8 cellular contexts compared by ENCODE assay signal in the genomic region with DNA sequence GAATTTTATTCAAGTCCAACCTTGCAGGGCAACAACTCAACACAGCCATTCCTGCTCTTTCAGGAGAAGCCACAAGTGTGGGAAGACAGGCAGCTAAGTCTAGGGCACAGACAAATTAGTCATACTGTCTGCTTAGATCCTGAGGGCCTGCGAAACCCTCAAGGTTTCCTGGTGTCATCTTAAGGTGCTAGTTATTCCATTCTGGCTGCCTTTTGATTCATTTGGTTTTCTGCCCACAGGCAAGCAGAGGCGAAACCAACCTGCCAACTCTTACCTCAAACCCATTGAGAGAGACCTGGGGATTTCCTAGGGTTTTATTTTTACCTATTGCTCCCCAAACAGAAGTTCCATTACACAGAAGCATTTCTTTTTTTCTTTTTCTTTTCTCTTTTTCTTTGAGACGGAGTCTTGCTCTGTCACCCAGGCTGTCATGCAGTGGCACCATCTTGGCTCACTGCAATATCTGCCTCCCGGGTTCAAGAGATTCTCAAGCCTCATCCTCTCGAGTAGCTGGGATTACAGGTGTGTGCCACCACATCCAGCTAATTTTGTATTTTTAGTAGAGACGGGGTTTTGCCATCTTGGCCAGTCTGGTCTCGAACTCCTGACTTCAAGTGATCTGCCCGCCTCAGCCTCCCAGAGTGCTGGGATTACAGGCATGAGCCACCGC. TPM values are rescaled to one million over a fixed set of nuclear protein-coding genes. Genes with fewer than 3 reads are reported as not detected.
DNase-seq lines count a peak whose midpoint lies in the region; ATAC-seq lines count a peak whose summit lies in the region.

No MANE protein-coding gene starts in this region.

- H3K9me3 Mint-ChIP-seq in activated naive CD4-positive, alpha-beta T cell treated with anti-CD3 and anti-CD28 coated beads, Interleukin-2, amount 50 U/mL, for 72 hours = no peaks in the 10 kb centered on the region

- ATAC-seq in GM21381 (IDR thresholded peaks at IDR 0.05; ENCODE audit: unreplicated experiment) (peak; percentile 83), left lobe of liver (no peak)
- peak; percentile 95 to 96 for ATAC-seq in activated naive CD4-positive, alpha-beta T cell treated with anti-CD3 and anti-CD28 coated beads, Interleukin-2, amount 50 U/mL, for 72 hours

- peaks cover 0 to 7% of the 10 kb centered on the region in 2 donors for H3K36me3 Mint-ChIP-seq in activated naive CD4-positive, alpha-beta T cell treated with anti-CD3 and anti-CD28 coated beads, Interleukin-2, amount 50 U/mL, for 72 hours

- H3K27ac Mint-ChIP-seq in activated naive CD4-positive, alpha-beta T cell treated with anti-CD3 and anti-CD28 coated beads, Interleukin-2, amount 50 U/mL, for 72 hours = peak overlapping the region; percentile 87 to 95

- DNase-seq in CD1c-positive myeloid dendritic cell (ENCODE audit: extremely low spot score) = peak; percentile 23
- DNase-seq in HK-2 (ENCODE audit: unreplicated experiment) = peak; percentile 29
- peak; percentile 62 to 85 for DNase-seq in activated naive CD4-positive, alpha-beta T cell treated with anti-CD3 and anti-CD28 coated beads, Interleukin-2, amount 50 U/mL, for 72 hours (ENCODE audit: low spot score in 2 of 2)
- DNase-seq in stimulated activated CD4-positive, alpha-beta T cell treated with anti-CD3 and anti-CD28 coated beads, Interleukin-4, amount 100 ng/mL, for 48 hours (ENCODE audit: low read depth in 2 of 2) = peak; percentile 27 to 63
- no peak for DNase-seq in SK-N-DZ (ENCODE audit: low spot score)
- DNase-seq in left lobe of liver (ENCODE audit: low spot score) = no peak
- no peak for DNase-seq in NCI-H2227 (lab: John Stamatoyannopoulos, UW; ENCODE audit: unreplicated experiment)

RNA-seq across cellular contexts. Expression of gene SCYGR1, which starts 23.7 kb away (rescaled TPM):
- total RNA-seq in activated naive CD4-positive, alpha-beta T cell treated with anti-CD3 and anti-CD28 coated beads, Interleukin-2, amount 50 U/mL, for 72 hours = not detected
- polyA plus RNA-seq in SK-N-DZ (2014; cell fraction: cytosol; rRNA removed) = not detected in 2 replicates
- not detected in 2 replicates for polyA plus RNA-seq in SK-N-DZ (2014; cell fraction: nucleus; rRNA removed)
- not detected for total RNA-seq in left lobe of liver

RNA-seq across cellular contexts. Expression of gene TM4SF20, which starts 32.3 kb away (rescaled TPM):
- total RNA-seq in activated naive CD4-positive, alpha-beta T cell treated with anti-CD3 and anti-CD28 coated beads, Interleukin-2, amount 50 U/mL, for 72 hours = not detected
- polyA plus RNA-seq in SK-N-DZ (2014; cell fraction: cytosol; rRNA removed) = not detected in 2 replicates
- not detected in 2 replicates for polyA plus RNA-seq in SK-N-DZ (2014; cell fraction: nucleus; rRNA removed)
- not detected for total RNA-seq in left lobe of liver

Comparison
In these comparisons a context has a peak if more than half of its experiments do, and no peak if none do; other contexts are left out.
1. DNase-seq: peak in CD1c-positive myeloid dendritic cell (single experiment), HK-2 (single experiment), activated naive CD4-positive, alpha-beta T cell treated with anti-CD3 and anti-CD28 coated beads, Interleukin-2, amount 50 U/mL, for 72 hours (2 of 2) and stimulated activated CD4-positive, alpha-beta T cell treated with anti-CD3 and anti-CD28 coated beads, Interleukin-4, amount 100 ng/mL, for 48 hours (2 of 2); none in SK-N-DZ (single experiment), left lobe of liver (single experiment) and NCI-H2227 (single experiment).